In the genomic region with DNA sequence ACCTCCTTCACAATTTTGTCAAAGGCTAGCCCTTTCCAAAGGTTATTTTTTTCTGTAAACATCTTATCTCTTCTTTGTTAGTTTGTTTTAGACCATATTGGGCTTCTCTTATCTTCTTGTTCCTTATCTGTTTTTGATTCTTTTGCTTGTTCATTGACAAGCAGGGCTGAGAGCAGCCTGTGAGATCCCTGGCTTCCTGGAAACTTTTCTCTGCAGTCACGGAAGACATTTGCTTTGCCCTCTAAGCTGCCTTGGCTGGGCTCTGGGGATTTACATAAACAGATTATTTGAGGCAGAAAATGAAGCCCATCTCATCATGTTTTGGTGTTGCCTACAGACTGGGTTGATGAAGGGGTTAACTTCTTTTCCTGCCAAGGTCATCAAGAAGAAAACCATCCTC, we compare ENCODE assay signal across 21 cellular contexts.
"Had no signal": no experiment of that assay in that cellular context is flagged by ENCODE, and none has a peak within 500 bp of the region (broad histone marks: within the 10 kb centered on the region; RNA-seq: fewer than 3 reads in every experiment).

No MANE protein-coding gene starts in this region.

- H3K27ac ChIP-seq: epithelial cell of prostate, esophagus muscularis mucosa, gastrocnemius medialis, heart right ventricle, left ventricle myocardium inferior, pancreas, prostate gland, stomach, thoracic aorta, transverse colon had no signal

- H3K36me3 Mint-ChIP-seq: naive thymus-derived CD8-positive, alpha-beta T cell had no signal

- H3K27ac Mint-ChIP-seq: naive thymus-derived CD8-positive, alpha-beta T cell had no signal

- H3K9me3 Mint-ChIP-seq: neural crest cell had no signal

- H3K36me3 ChIP-seq: esophagus muscularis mucosa, gastrocnemius medialis, heart right ventricle, left ventricle myocardium inferior, pancreas, prostate gland, stomach, thoracic aorta, transverse colon had no signal

- H3K27me3 ChIP-seq: gastrocnemius medialis, transverse colon had no signal

- H3K4me1 ChIP-seq: esophagus muscularis mucosa, gastrocnemius medialis, heart right ventricle, left ventricle myocardium inferior, pancreas, prostate gland, stomach, transverse colon had no signal

- H3K4me1 Mint-ChIP-seq: naive thymus-derived CD8-positive, alpha-beta T cell; neural crest cell had no signal

- H3K4me3 Mint-ChIP-seq: naive thymus-derived CD8-positive, alpha-beta T cell; neural crest cell had no signal

- DNase-seq: effector memory CD4-positive, alpha-beta T cell; gastrocnemius medialis; heart right ventricle; kidney; left cardiac atrium; left ventricle myocardium inferior; mesenchymal stem cell; naive thymus-derived CD8-positive, alpha-beta T cell; occipital lobe; pancreas; stimulated activated CD4-positive, alpha-beta T cell treated with anti-CD3 and anti-CD28 coated beads, Interleukin-12 subunit alpha, Interleukin-12 subunit beta, amount 100 ng/mL, for 4 hours; stimulated activated naive CD4-positive, alpha-beta T cell; stomach; substantia nigra; transverse colon had no signal

- H3K9me3 ChIP-seq: esophagus muscularis mucosa, gastrocnemius medialis, heart right ventricle, left ventricle myocardium inferior, pancreas, prostate gland, stomach, thoracic aorta, transverse colon had no signal

- FAIRE-seq: kidney had no signal

- H3K4me3 ChIP-seq: esophagus muscularis mucosa, gastrocnemius medialis, heart right ventricle, left ventricle myocardium inferior, lung, pancreas, prostate gland, stomach, thoracic aorta, transverse colon had no signal
